ENCODE assay signal across 10 cellular contexts in genomic region chr12:57455374-57456144, GRCh38. TPM values are rescaled to one million over a fixed set of nuclear protein-coding genes. Genes with fewer than 3 reads are reported as not detected.
DNase-seq lines count a peak whose midpoint lies in the region; ATAC-seq and TF ChIP-seq lines count a peak whose summit lies in the region.
"Had no signal": no experiment of that assay in that cellular context is flagged by ENCODE, and none has a peak within 500 bp of the region (broad histone marks: within the 10 kb centered on the region; RNA-seq: fewer than 3 reads in every experiment).

No MANE protein-coding gene starts in this region.

- H3K36me3 Mint-ChIP-seq in activated CD8-positive, alpha-beta memory T cell treated with anti-CD3 and anti-CD28 coated beads, Interleukin-2, amount 10 ng/mL, durations not matched to agents 7 days and 5 days, result no peaks in the 10 kb centered on the region

- CTCF ChIA-PET in activated CD8-positive, alpha-beta memory T cell treated with anti-CD3 and anti-CD28 coated beads, Interleukin-2, amount 10 ng/mL, durations not matched to agents 7 days and 5 days (lab: Charles Lee), result interaction anchor here (0.7 to 15.0 kb wide), 39 partner anchors 8 to 241 kb away, joined by 3 to 144 read pairs (median 4); partner anchors contain the start of genes INHBC and OS9
- CTCF ChIA-PET in SK-N-SH (lab: Yijun Ruan, JAX), result interaction anchor here (0.6 to 13.7 kb wide), 28 partner anchors 9 to 242 kb away, joined by 3 to 391 read pairs (median 6); partner anchors contain the start of genes DDIT3 and INHBC

- no peaks in the 10 kb centered on the region for H3K79me2 ChIP-seq in SK-N-SH (ENCODE audit: insufficient read depth)

- H3K27ac ChIP-seq in skeletal muscle tissue (ENCODE audit: low read depth, low read length) (peak overlapping the region; percentile 81), SK-N-SH (ENCODE audit: low read depth in 2 of 2, low read length in 1 of 2) (no peak overlapping the region)
- H3K27ac ChIP-seq: pancreas had no signal

- H4K20me1 ChIP-seq in SK-N-SH (ENCODE audit: insufficient read depth), result no peaks in the 10 kb centered on the region

- TF ChIP-seq CTCF in SK-N-SH (IDR thresholded peaks at IDR 0.05), result no peak

- POLR2A ChIA-PET in SK-N-SH (lab: Yijun Ruan, JAX), result interaction anchor here (0.6 kb wide), 2 partner anchors 32 to 978 kb away, joined by 4 to 5 read pairs; no protein-coding TSS in a partner anchor

- no peak for TF ChIP-seq RAD21 in SK-N-SH (IDR thresholded peaks at IDR 0.05; ENCODE audit: low read length)

- no peaks in the 10 kb centered on the region for H3K9me3 ChIP-seq in NT2/D1 (ENCODE audit: insufficient read depth, low read length)
- H3K9me3 ChIP-seq in endocrine pancreas (ENCODE audit: control insufficient read depth, low read length), result no peaks in the 10 kb centered on the region
- H3K9me3 ChIP-seq in skeletal muscle tissue (ENCODE audit: control insufficient read depth in 3 of 3, low read length in 3 of 3), result no peaks in the 10 kb centered on the region
- H3K9me3 ChIP-seq in SK-N-SH, result no peaks in the 10 kb centered on the region
- H3K9me3 ChIP-seq: pancreas had no signal

- no peaks in the 10 kb centered on the region for H3K9me2 ChIP-seq in SK-N-SH

- no peak overlapping the region for H3K4me2 ChIP-seq in SK-N-SH

- H3K4me3 ChIP-seq in NT2/D1 (ENCODE audit: insufficient read length, low read depth) (peak overlapping the region; percentile 5), endocrine pancreas (ENCODE audit: control insufficient read depth, insufficient read depth, low read length) (no peak overlapping the region), skeletal muscle tissue (ENCODE audit: low read length in 3 of 3) (peak overlapping the region; percentile 23 to 77 (median 53)), SK-N-SH (ENCODE audit: low read depth in 2 of 2, low read length in 1 of 2) (no peak overlapping the region)
- H3K4me3 ChIP-seq: pancreas had no signal

- 65% methylated on average over 3 of the region's 10 CpGs for WGBS in SK-N-SH (ENCODE audit: low lambda C conversion rate)

- ATAC-seq in activated CD8-positive, alpha-beta memory T cell treated with anti-CD3 and anti-CD28 coated beads, Interleukin-2, amount 10 ng/mL, durations not matched to agents 7 days and 5 days, result no peak
- ATAC-seq: pancreas had no signal

- no peak for TF ChIP-seq EP300 in SK-N-SH (IDR thresholded peaks at IDR 0.05; ENCODE audit: borderline replicate concordance in 1 of 2, low read depth in 1 of 2, low read length in 1 of 2)

- no peaks in the 10 kb centered on the region for H3K9me3 Mint-ChIP-seq in activated CD8-positive, alpha-beta memory T cell treated with anti-CD3 and anti-CD28 coated beads, Interleukin-2, amount 10 ng/mL, durations not matched to agents 7 days and 5 days (ENCODE audit: low read depth)

- H2AFZ ChIP-seq in SK-N-SH (ENCODE audit: low read depth), result no peak overlapping the region

- H3K4me1 ChIP-seq in NT2/D1 (ENCODE audit: insufficient read depth, insufficient read length) (peaks cover 31% of the 10 kb centered on the region), endocrine pancreas (ENCODE audit: control insufficient read depth, insufficient read depth, low read length) (no peaks in the 10 kb centered on the region), skeletal muscle tissue (ENCODE audit: control insufficient read depth in 3 of 3, insufficient read depth in 3 of 3, low read length in 3 of 3) (peaks cover 40 to 67% (median 54%) of the 10 kb centered on the region in 3 donors), SK-N-SH (ENCODE audit: control insufficient read depth in 1 of 2, insufficient read depth in 2 of 2, low read depth in 1 of 2, low read length in 1 of 2) (peaks cover 6 to 23% of the 10 kb centered on the region in 2 experiments; a peak in 2 of 4 replicates)

- DNase-seq in activated CD8-positive, alpha-beta memory T cell treated with anti-CD3 and anti-CD28 coated beads, Interleukin-2, amount 10 ng/mL, durations not matched to agents 7 days and 5 days, result no peak
- DNase-seq in activated CD8-positive, alpha-beta memory T cell treated with anti-CD3 and anti-CD28 coated beads, Interleukin-2, amount 50 U/mL, for 4 hours, result no peak
- DNase-seq in NT2/D1 (ENCODE audit: low read depth, low spot score) (no peak), NCI-H187 treated with DMSO at 0.1 percent for 48 hours (lab: John Stamatoyannopoulos, UW) (no peak), SK-N-SH (no peak), anterior cingulate cortex (lab: John Stamatoyannopoulos, UW) (no peak)

- H3K27me3 Mint-ChIP-seq in activated CD8-positive, alpha-beta memory T cell treated with anti-CD3 and anti-CD28 coated beads, Interleukin-2, amount 10 ng/mL, durations not matched to agents 7 days and 5 days, result peaks cover 5% of the 10 kb centered on the region

- H3F3A ChIP-seq in SK-N-SH (replicated peaks; ENCODE audit: insufficient read depth), result peaks cover 5% of the 10 kb centered on the region

- H3K4me1 Mint-ChIP-seq in activated CD8-positive, alpha-beta memory T cell treated with anti-CD3 and anti-CD28 coated beads, Interleukin-2, amount 10 ng/mL, durations not matched to agents 7 days and 5 days, result peaks cover 29% of the 10 kb centered on the region

- H3K27me3 ChIP-seq in NT2/D1 (ENCODE audit: insufficient read depth, insufficient read length), result no peaks in the 10 kb centered on the region
- no peaks in the 10 kb centered on the region for H3K27me3 ChIP-seq in endocrine pancreas (ENCODE audit: control insufficient read depth, insufficient read depth, low read length)
- H3K27me3 ChIP-seq in skeletal muscle tissue (ENCODE audit: control insufficient read depth in 3 of 3, insufficient read depth in 3 of 3, low read length in 3 of 3), result peaks cover 0 to 5% (median under 1%) of the 10 kb centered on the region in 3 donors
- H3K27me3 ChIP-seq in SK-N-SH (ENCODE audit: insufficient read depth), result no peaks in the 10 kb centered on the region
- H3K27me3 ChIP-seq: pancreas had no signal

- H3K4me3 Mint-ChIP-seq in activated CD8-positive, alpha-beta memory T cell treated with anti-CD3 and anti-CD28 coated beads, Interleukin-2, amount 10 ng/mL, durations not matched to agents 7 days and 5 days, result peak overlapping the region; percentile 63

- H3K9ac ChIP-seq in NT2/D1 (ENCODE audit: insufficient read length, low read depth) (peak overlapping the region; percentile 38), endocrine pancreas (ENCODE audit: control insufficient read depth, insufficient read depth, low read length) (peak overlapping the region; percentile 6), skeletal muscle tissue (ENCODE audit: low read depth in 1 of 3, low read length in 3 of 3) (peak overlapping the region; percentile 21 to 86 (median 46)), SK-N-SH (no peak overlapping the region)

- H3K36me3 ChIP-seq in NT2/D1 (ENCODE audit: insufficient read depth, insufficient read length, low read length) (no peaks in the 10 kb centered on the region), endocrine pancreas (ENCODE audit: control insufficient read depth, insufficient read depth, low read length) (no peaks in the 10 kb centered on the region), skeletal muscle tissue (ENCODE audit: control insufficient read depth in 3 of 3, insufficient read depth in 3 of 3, low read length in 3 of 3) (no peaks in the 10 kb centered on the region), SK-N-SH (replicated peaks in 1 of 2; ENCODE audit: control insufficient read depth in 1 of 2, insufficient read depth in 2 of 2, low read length in 1 of 2) (no peaks in the 10 kb centered on the region)
- H3K36me3 ChIP-seq: pancreas had no signal

- H3K27ac Mint-ChIP-seq in activated CD8-positive, alpha-beta memory T cell treated with anti-CD3 and anti-CD28 coated beads, Interleukin-2, amount 10 ng/mL, durations not matched to agents 7 days and 5 days, result peak overlapping the region; percentile 4

TF ChIP-seq in SK-N-SH, 30 proteins besides CTCF, POLR2A, EP300 and RAD21 (continues in another document):
- TF ChIP-seq FOXJ3 (CRISPR knock-in tag; IDR thresholded peaks at IDR 0.05) (no peak), POLR2AphosphoS5 (IDR thresholded peaks at IDR 0.05; ENCODE audit: low read depth, low read length) (no peak), EZH2phosphoT487 (IDR thresholded peaks at IDR 0.05; ENCODE audit: borderline replicate concordance, low read depth) (no peak)

RNA-seq across cellular contexts. Expression of gene INHBE, which starts 0.5 kb away (rescaled TPM):
- total RNA-seq in activated CD8-positive, alpha-beta memory T cell treated with anti-CD3 and anti-CD28 coated beads, Interleukin-2, amount 10 ng/mL, durations not matched to agents 7 days and 5 days, result under 1 TPM in 1 of 2 experiments, not detected in 1; 0.35 TPM
- 1.0 TPM for total RNA-seq in skeletal muscle tissue
- 0.03 and 0.08 TPM in 2 replicates for polyA plus RNA-seq in SK-N-SH (2012; rRNA removed)
- 0.01 and 0.07 TPM in 2 replicates for polyA plus RNA-seq in SK-N-SH (2012; cell fraction: cytosol; rRNA removed)
- 0.13 and 0.58 TPM in 2 replicates for polyA plus RNA-seq in SK-N-SH (2012; cell fraction: nucleus; rRNA removed)

RNA-seq across cellular contexts. Expression of gene GLI1, which starts 4.0 kb away (rescaled TPM):
- total RNA-seq in activated CD8-positive, alpha-beta memory T cell treated with anti-CD3 and anti-CD28 coated beads, Interleukin-2, amount 10 ng/mL, durations not matched to agents 7 days and 5 days, result under 1 TPM; 0.52 to 0.53 TPM
- 5.2 TPM for total RNA-seq in skeletal muscle tissue
- polyA plus RNA-seq in SK-N-SH (2012; rRNA removed), result 0.67 and 0.90 TPM in 2 replicates
- 0.26 and 0.33 TPM in 2 replicates for polyA plus RNA-seq in SK-N-SH (2012; cell fraction: cytosol; rRNA removed)
- 2.6 and 2.8 TPM in 2 replicates for polyA plus RNA-seq in SK-N-SH (2012; cell fraction: nucleus; rRNA removed)

RNA-seq across cellular contexts. Expression of gene INHBC, which starts 21.0 kb away (rescaled TPM):
- total RNA-seq in activated CD8-positive, alpha-beta memory T cell treated with anti-CD3 and anti-CD28 coated beads, Interleukin-2, amount 10 ng/mL, durations not matched to agents 7 days and 5 days, result not detected
- not detected for total RNA-seq in skeletal muscle tissue
- polyA plus RNA-seq in SK-N-SH (2012; rRNA removed), result 0.08 and 0.10 TPM in 2 replicates
- polyA plus RNA-seq in SK-N-SH (2012; cell fraction: cytosol; rRNA removed), result 0.04 and 0.05 TPM in 2 replicates
- 0.02 TPM in 1 of 2 replicates, not detected in the other for polyA plus RNA-seq in SK-N-SH (2012; cell fraction: nucleus; rRNA removed)
- total RNA-seq: fibroblast of lung had no signal
- polyA plus RNA-seq: pancreas had no signal

RNA-seq across cellular contexts. Expression of gene ARHGAP9, which starts 24.1 kb away (rescaled TPM):
- total RNA-seq in activated CD8-positive, alpha-beta memory T cell treated with anti-CD3 and anti-CD28 coated beads, Interleukin-2, amount 10 ng/mL, durations not matched to agents 7 days and 5 days, result 100 to 1,000 TPM; 234 to 363 TPM
- 5.2 TPM for total RNA-seq in skeletal muscle tissue
- polyA plus RNA-seq in SK-N-SH (2012; rRNA removed), result 0.66 and 1.0 TPM in 2 replicates
- 0.14 and 0.50 TPM in 2 replicates for polyA plus RNA-seq in SK-N-SH (2012; cell fraction: cytosol; rRNA removed)
- 2.3 and 4.5 TPM in 2 replicates for polyA plus RNA-seq in SK-N-SH (2012; cell fraction: nucleus; rRNA removed)

RNA-seq across cellular contexts. Expression of gene R3HDM2, which starts 24.7 kb away (rescaled TPM):
- total RNA-seq in activated CD8-positive, alpha-beta memory T cell treated with anti-CD3 and anti-CD28 coated beads, Interleukin-2, amount 10 ng/mL, durations not matched to agents 7 days and 5 days, result 10 to 100 TPM; 53.8 to 82.4 TPM
- 9.9 TPM for total RNA-seq in skeletal muscle tissue
- 16.3 and 23.1 TPM in 2 replicates for polyA plus RNA-seq in SK-N-SH (2012; rRNA removed)
- 13.0 and 15.7 TPM in 2 replicates for polyA plus RNA-seq in SK-N-SH (2012; cell fraction: cytosol; rRNA removed)
- polyA plus RNA-seq in SK-N-SH (2012; cell fraction: nucleus; rRNA removed), result 34.5 and 38.7 TPM in 2 replicates

Comparison
In these comparisons a context has a peak if more than half of its experiments do, and no peak if none do; other contexts are left out.
1. H3K4me3 ChIP-seq: peak in NT2/D1 (single experiment) and skeletal muscle tissue (3 of 3); none in endocrine pancreas (single experiment) and SK-N-SH (0 of 2).